Comparison of ENCODE assay signal across 8 cellular contexts in the genomic region with DNA sequence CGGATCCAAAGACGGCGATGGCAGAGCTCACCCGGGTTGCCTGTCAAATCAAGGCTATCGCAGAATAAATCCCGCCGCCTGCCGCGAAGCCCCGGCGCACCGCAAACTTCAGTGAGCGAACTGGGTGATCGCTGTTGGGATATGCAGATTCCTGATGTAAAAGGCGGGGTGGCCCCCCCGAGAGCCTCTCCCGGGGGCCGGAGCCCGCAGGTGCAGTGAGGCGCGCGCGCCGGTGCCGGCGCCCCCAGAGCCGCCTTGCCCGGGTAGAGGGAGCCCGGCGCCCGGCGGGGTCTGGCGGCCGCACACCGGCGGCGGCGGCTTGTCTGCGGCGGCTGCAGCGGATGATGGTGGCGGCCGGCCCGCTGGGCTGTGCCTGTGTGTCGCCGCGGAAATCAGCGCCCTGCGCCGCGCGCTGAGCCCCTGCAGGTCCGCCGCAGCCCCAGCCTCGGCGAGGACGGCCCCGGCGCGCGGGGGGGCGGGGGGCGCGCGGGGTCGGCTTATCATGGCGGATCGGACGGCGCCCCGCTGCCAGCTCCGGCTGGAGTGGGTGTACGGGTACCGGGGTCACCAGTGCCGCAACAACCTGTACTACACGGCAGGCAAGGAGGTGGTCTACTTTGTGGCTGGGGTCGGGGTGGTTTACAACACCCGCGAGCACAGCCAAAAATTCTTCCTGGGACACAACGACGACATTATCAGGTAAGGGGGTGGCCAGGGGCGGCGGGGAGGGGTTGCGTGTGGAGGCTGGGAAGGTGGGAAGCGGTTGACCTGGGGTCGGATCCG. TPM values are rescaled to one million over a fixed set of nuclear protein-coding genes. Genes with fewer than 3 reads are reported as not detected.
DNase-seq lines count a peak whose midpoint lies in the region; ATAC-seq and TF ChIP-seq lines count a peak whose summit lies in the region.

No MANE protein-coding gene starts in this region.

- H3K27ac ChIP-seq in coronary artery: no peak overlapping the region
- H3K27ac ChIP-seq in tibial artery: peak overlapping the region; percentile 70 to 83

- intact Hi-C loops in tibial artery (cut with DNase I; ENCODE audit: low total_unique reads): loop anchor here (10.0 kb wide), 2 partner anchors 450 to 610 kb away; a partner anchor contains a TSS

- H3K4me1 ChIP-seq in tibial artery: peaks cover 0 to 18% (median 9%) of the 10 kb centered on the region in 4 donors

- H3K9me3 ChIP-seq in tibial artery: no peaks in the 10 kb centered on the region

- no peaks in the 10 kb centered on the region for H3K27me3 ChIP-seq in tibial artery

- no peaks in the 10 kb centered on the region for H3K36me3 ChIP-seq in tibial artery

- TF ChIP-seq CTCF in GM20000 (IDR thresholded peaks at IDR 0.05; ENCODE audit: extremely low read depth, missing control alignments) (no peak), coronary artery (IDR thresholded peaks at IDR 0.05) (no peak), tibial artery (IDR thresholded peaks at IDR 0.05) (no peak)

- no peak for ATAC-seq in HG02610 (IDR thresholded peaks at IDR 0.05; ENCODE audit: unreplicated experiment)

- DNase-seq in AG20443 (ENCODE audit: low spot score) (peak; percentile 29), GM20000 (ENCODE audit: low spot score) (peak; percentile 66), T follicular helper cell (ENCODE audit: low read depth) (peak; percentile 13), coronary artery (ENCODE audit: low spot score) (no peak), medulla oblongata (ENCODE audit: extremely low spot score) (peak; percentile 17), tibial artery (peak in 1 of 2 donors; percentile 68), ureter (ENCODE audit: low spot score) (no peak)

- H3K4me3 ChIP-seq in coronary artery (peak overlapping the region; percentile 88), tibial artery (peak overlapping the region; percentile 82 to 92)

RNA-seq across cellular contexts. Expression of a gene that starts 1.3 kb away (rescaled TPM):
- 5.4 TPM for total RNA-seq in ureter

Comparison
In these comparisons a context has a peak if more than half of its experiments do, and no peak if none do; other contexts are left out.
1. DNase-seq: peak in AG20443 (single experiment), GM20000 (single experiment), T follicular helper cell (single experiment) and medulla oblongata (single experiment); none in coronary artery (single experiment) and ureter (single experiment).
2. H3K27ac ChIP-seq: peak in tibial artery (2 of 2); none in coronary artery (0 of 2).